23 cellular contexts compared by ENCODE assay signal in the genomic region with DNA sequence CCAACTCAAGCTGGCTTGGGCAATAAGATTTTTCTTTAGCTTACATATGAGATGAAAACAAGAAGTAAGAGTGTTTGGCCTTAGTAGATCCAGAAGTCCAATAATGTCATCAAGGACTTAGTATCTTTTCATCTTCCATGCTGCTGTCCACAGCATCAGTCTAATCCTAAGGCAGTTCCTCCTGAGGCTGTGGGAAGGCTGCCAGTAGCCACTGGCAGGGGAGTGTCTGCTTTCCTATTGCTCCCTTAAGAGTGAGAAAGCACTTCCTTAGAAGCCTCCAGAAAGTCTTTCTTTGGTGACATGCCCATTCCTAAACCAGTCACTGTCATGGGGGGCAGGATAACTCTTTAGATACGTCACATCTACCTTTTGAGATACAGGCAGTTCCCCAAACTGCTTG.
DNase-seq lines count a peak whose midpoint lies in the region; ATAC-seq and TF ChIP-seq lines count a peak whose summit lies in the region.
"Had no signal": no experiment of that assay in that cellular context is flagged by ENCODE, and none has a peak within 500 bp of the region (broad histone marks: within the 10 kb centered on the region; RNA-seq: fewer than 3 reads in every experiment).

No MANE protein-coding gene starts in this region.

- H3K27me3 ChIP-seq in HCT116 (ENCODE audit: insufficient read depth, low read length) (no peaks in the 10 kb centered on the region), adipocyte (replicated peaks; ENCODE audit: control insufficient read depth, insufficient read depth, low read length) (no peaks in the 10 kb centered on the region), thyroid gland (no peaks in the 10 kb centered on the region)

- TF ChIP-seq RAD21 in HCT116 (IDR thresholded peaks at IDR 0.05; ENCODE audit: low read depth) = no peak

- TF ChIP-seq CTCF in HCT116 (IDR thresholded peaks at IDR 0.05 in 2 of 3, conservative IDR thresholded peaks at IDR 0.05 in 1 of 3; ENCODE audit: borderline replicate concordance in 1 of 3, insufficient read depth in 1 of 3, low read depth in 2 of 3, low read length in 2 of 3) (no peak), foreskin fibroblast (IDR thresholded peaks at IDR 0.05; ENCODE audit: low read depth, low read length) (no peak), thyroid gland (IDR thresholded peaks at IDR 0.05) (no peak)

- H3K36me3 ChIP-seq in HCT116 (ENCODE audit: control insufficient read depth in 1 of 2, insufficient read depth in 2 of 2, low read length in 2 of 2) (no peaks in the 10 kb centered on the region), adipocyte (ENCODE audit: control insufficient read depth, insufficient read depth, low read length, severe bottlenecking) (no peaks in the 10 kb centered on the region), thyroid gland (no peaks in the 10 kb centered on the region)
- H3K36me3 ChIP-seq: HAP-1 had no signal

- no peak overlapping the region for H3K4me2 ChIP-seq in HCT116 (ENCODE audit: low read length)

- POLR2A ChIA-PET in HCT116 (lab: Charles Lee) = no interaction called here

- no TSS peak for BruUV-seq in HCT116 (replicated peaks; lab: Mats Ljungman, UMichigan)

- no peaks in the 10 kb centered on the region for H3K9me2 ChIP-seq in HCT116 (ENCODE audit: insufficient read depth)

- no peak overlapping the region for H3K4me3 ChIP-seq in HCT116 (replicated peaks in 1 of 2; ENCODE audit: low read depth in 1 of 2, low read length in 2 of 2)
- no peak overlapping the region for H3K4me3 ChIP-seq in adipocyte (ENCODE audit: low read length)
- no peak overlapping the region for H3K4me3 ChIP-seq in foreskin fibroblast (ENCODE audit: low read depth in 1 of 2, low read length in 2 of 2)
- H3K4me3 ChIP-seq in thyroid gland (replicated peaks in 1 of 3) = no peak overlapping the region
- H3K4me3 ChIP-seq: HAP-1 had no signal

- intact Hi-C loops in HCT116 (cut with micrococcal nuclease) (no loop called here), thyroid gland (cut with DNase I) (no loop called here)

- no peak overlapping the region for H3K27ac ChIP-seq in HCT116 (ENCODE audit: low read depth, low read length)
- H3K27ac ChIP-seq in thyroid gland = no peak overlapping the region
- H3K27ac ChIP-seq: C4-2B had no signal

- no peak for DNase-seq in HCT116 (ENCODE audit: low read depth, low spot score)
- DNase-seq in adipocyte (ENCODE audit: low read depth) = peak; percentile 6
- DNase-seq in foreskin fibroblast = peak; percentile 20 to 60
- no peak for DNase-seq in thyroid gland
- DNase-seq: Caco-2; CD8-positive, alpha-beta T cell; DMS 273 treated with DMSO at 0.1 percent for 48 hours; DMS79; GOT3; KG1; MM.1S; NCI-H1048; NCI-H1417; NCI-H1694; NCI-H2029 treated with DMSO at 0.1 percent for 48 hours; NCI-H526 treated with DMSO at 0.1 percent for 48 hours; RPMI8226; SHP77 had no signal

- CTCF ChIA-PET in HCT116 (lab: Charles Lee) = no interaction called here

- no peak for ATAC-seq in HCT116
- no peak for ATAC-seq in GM21390 (IDR thresholded peaks at IDR 0.05; ENCODE audit: unreplicated experiment)
- ATAC-seq in esophagus mucosa = no peak
- no peak for ATAC-seq in GM21717 (IDR thresholded peaks at IDR 0.05; ENCODE audit: unreplicated experiment)
- ATAC-seq: CD8-positive, alpha-beta T cell had no signal

- WGBS in thyroid gland, 2 donors = 88 to 92% methylated on average over 1 of the region's 1 CpG

- no peaks in the 10 kb centered on the region for H3K4me1 ChIP-seq in HCT116 (ENCODE audit: control insufficient read depth in 1 of 2, insufficient read depth in 2 of 2, low read length in 2 of 2)
- H3K4me1 ChIP-seq in adipocyte (ENCODE audit: control insufficient read depth, insufficient read depth, low read length) = no peaks in the 10 kb centered on the region
- no peaks in the 10 kb centered on the region for H3K4me1 ChIP-seq in thyroid gland
- H3K4me1 ChIP-seq: HAP-1 had no signal

- TF ChIP-seq POLR2A in HCT116 (IDR thresholded peaks at IDR 0.05; ENCODE audit: borderline replicate concordance, extremely low read depth, insufficient read depth, insufficient read length) = no peak
- TF ChIP-seq POLR2A in thyroid gland (IDR thresholded peaks at IDR 0.05) = no peak

- no peaks in the 10 kb centered on the region for H3K79me2 ChIP-seq in HCT116 (ENCODE audit: insufficient read depth, low read length)

- no peaks in the 10 kb centered on the region for H3K9me3 ChIP-seq in HCT116 (ENCODE audit: control insufficient read depth in 1 of 2, insufficient read depth in 1 of 2, low read depth in 1 of 2, low read length in 2 of 2)
- no peaks in the 10 kb centered on the region for H3K9me3 ChIP-seq in adipocyte (ENCODE audit: control insufficient read depth, low read length)
- no peaks in the 10 kb centered on the region for H3K9me3 ChIP-seq in thyroid gland
- H3K9me3 ChIP-seq: HAP-1 had no signal

- H2AFZ ChIP-seq in HCT116 (ENCODE audit: low read depth, low read length, poor library complexity, severe bottlenecking) = no peak overlapping the region

- H4K20me1 ChIP-seq in HCT116 (ENCODE audit: insufficient read depth) = no peaks in the 10 kb centered on the region

- H3K9ac ChIP-seq in HCT116 (ENCODE audit: low read length) = no peak overlapping the region
- H3K9ac ChIP-seq in adipocyte (ENCODE audit: low read length) = no peak overlapping the region

- RAD21 ChIA-PET in HCT116 (lab: Charles Lee; ENCODE audit: low non-redundant PET in 1 of 2, low total read pairs in 2 of 2, uncharacterized antibody in 2 of 2, unreplicated experiment in 2 of 2) = no interaction called here

TF ChIP-seq in HCT116, 20 proteins besides CTCF, POLR2A, EP300 and RAD21:
- TF ChIP-seq SP1 (IDR thresholded peaks at IDR 0.05; ENCODE audit: low read depth) (no peak), TCF7L2 (IDR thresholded peaks at IDR 0.05; ENCODE audit: borderline replicate concordance, extremely low read depth, insufficient read depth, insufficient read length) (peak; percentile 18), CEBPB (IDR thresholded peaks at IDR 0.05; ENCODE audit: low read depth) (no peak), EGR1 (IDR thresholded peaks at IDR 0.05; ENCODE audit: low read depth) (no peak), JUND (IDR thresholded peaks at IDR 0.05) (no peak), POLR2AphosphoS5 (IDR thresholded peaks at IDR 0.05; ENCODE audit: low read depth, low read length) (no peak), ZFX (IDR thresholded peaks at IDR 0.05) (no peak), REST (IDR thresholded peaks at IDR 0.05; ENCODE audit: low read depth) (no peak)

Comparison
In these comparisons a context has a peak if more than half of its experiments do, and no peak if none do; other contexts are left out.
1. DNase-seq: peak in adipocyte (single experiment) and foreskin fibroblast (2 of 2); none in HCT116 (single experiment) and thyroid gland (0 of 2).